17 cellular contexts compared by ENCODE assay signal in genomic region chr1:62064831-62065230, GRCh38.
DNase-seq lines count a peak whose midpoint lies in the region; ATAC-seq and TF ChIP-seq lines count a peak whose summit lies in the region.
"Had no signal": no experiment of that assay in that cellular context is flagged by ENCODE, and none has a peak within 500 bp of the region (broad histone marks: within the 10 kb centered on the region; RNA-seq: fewer than 3 reads in every experiment).

No MANE protein-coding gene starts in this region.

- H3K36me3 Mint-ChIP-seq in brain (peaks cover 4% of the 10 kb centered on the region), natural killer cell (no peaks in the 10 kb centered on the region)
- no peaks in the 10 kb centered on the region for H3K36me3 Mint-ChIP-seq in activated CD4-positive, alpha-beta T cell treated with anti-CD3 and anti-CD28 coated beads, Interleukin-2, amount 10 ng/mL, durations not matched to agents 24 days and 14 days (ENCODE audit: low read depth)

- POLR2A ChIA-PET in A673 (lab: Charles Lee; ENCODE audit: low non-redundant PET) (no interaction called here), HEK293 (lab: Yijun Ruan, JAX) (no interaction called here)

- CTCF ChIA-PET in A673 (lab: Charles Lee) (no interaction called here), HEK293 (lab: Yijun Ruan, JAX) (interaction anchor here (0.6 to 2.1 kb wide), 3 partner anchors 18 to 1086 kb away, joined by 3 to 9 read pairs (median 3); no protein-coding TSS in a partner anchor)

- no peak overlapping the region for H4K12ac ChIP-seq in trophoblast cell (ENCODE audit: low read depth, low read length)

- no peak overlapping the region for H3K4me3 Mint-ChIP-seq in brain
- H3K4me3 Mint-ChIP-seq in natural killer cell: no peak overlapping the region
- no peak overlapping the region for H3K4me3 Mint-ChIP-seq in activated CD4-positive, alpha-beta T cell treated with anti-CD3 and anti-CD28 coated beads, Interleukin-2, amount 10 ng/mL, durations not matched to agents 24 days and 14 days
- H3K4me3 Mint-ChIP-seq: B cell; CD8-positive, alpha-beta memory T cell had no signal

- WGBS in trophoblast cell (ENCODE audit: extremely low coverage, insufficient coverage, insufficient read length): no CpG with 5 or more reads among the region's 1 CpG

- no peak overlapping the region for H2AK5ac ChIP-seq in trophoblast cell (ENCODE audit: low read length)

- H3K27me3 ChIP-seq in A673 (replicated peaks; ENCODE audit: insufficient read depth, low read depth, low read length, poor library complexity) (no peaks in the 10 kb centered on the region), trophoblast cell (ENCODE audit: insufficient read depth, low read length) (no peaks in the 10 kb centered on the region), foreskin keratinocyte (no peaks in the 10 kb centered on the region)

- no peaks in the 10 kb centered on the region for H3K79me2 ChIP-seq in trophoblast cell (ENCODE audit: control insufficient read depth, insufficient read depth, low read length, poor library complexity)

- H3K18ac ChIP-seq in trophoblast cell (ENCODE audit: low read length): no peak overlapping the region

- H3K27ac Mint-ChIP-seq in brain (peak overlapping the region; percentile 2 to 68 (median 32)), natural killer cell (no peak overlapping the region)
- H3K27ac Mint-ChIP-seq in activated CD4-positive, alpha-beta T cell treated with anti-CD3 and anti-CD28 coated beads, Interleukin-2, amount 10 ng/mL, durations not matched to agents 24 days and 14 days: no peak overlapping the region
- H3K27ac Mint-ChIP-seq: B cell had no signal

- DNase-seq in A673 (ENCODE audit: low spot score) (peak; percentile 50), trophoblast cell (peak; percentile 34 to 70), foreskin keratinocyte (no peak), COLO829 (ENCODE audit: low spot score) (no peak), natural killer cell (no peak)
- no peak for DNase-seq in activated CD4-positive, alpha-beta T cell treated with anti-CD3 and anti-CD28 coated beads, Interleukin-2, amount 10 ng/mL, durations not matched to agents 24 days and 14 days
- DNase-seq: ACHN; CD8-positive, alpha-beta memory T cell; Karpas-422; MM.1S; NCI-H1105 treated with DMSO at 0.1 percent for 48 hours; NCI-H187; NCI-H2171; NCI-H446 treated with DMSO at 0.1 percent for 48 hours had no signal

- H2BK12ac ChIP-seq in trophoblast cell (ENCODE audit: low read length): no peak overlapping the region

- no peak overlapping the region for H4K8ac ChIP-seq in trophoblast cell (ENCODE audit: low read depth, low read length)

- no peak overlapping the region for H3K4me2 ChIP-seq in trophoblast cell (ENCODE audit: low read length)

- H3K9me3 Mint-ChIP-seq in brain: peaks cover 6 to 17% (median 11%) of the 10 kb centered on the region in 5 experiments
- no peaks in the 10 kb centered on the region for H3K9me3 Mint-ChIP-seq in natural killer cell
- no peaks in the 10 kb centered on the region for H3K9me3 Mint-ChIP-seq in activated CD4-positive, alpha-beta T cell treated with anti-CD3 and anti-CD28 coated beads, Interleukin-2, amount 10 ng/mL, durations not matched to agents 24 days and 14 days

- H2BK5ac ChIP-seq in trophoblast cell (ENCODE audit: low read depth, low read length, poor library complexity): no peak overlapping the region

- H3K4me1 Mint-ChIP-seq in brain (peaks cover 34% of the 10 kb centered on the region), natural killer cell (no peaks in the 10 kb centered on the region)
- H3K4me1 Mint-ChIP-seq in activated CD4-positive, alpha-beta T cell treated with anti-CD3 and anti-CD28 coated beads, Interleukin-2, amount 10 ng/mL, durations not matched to agents 24 days and 14 days: no peaks in the 10 kb centered on the region
- H3K4me1 Mint-ChIP-seq: B cell had no signal

- H3K4me1 ChIP-seq in A673 (ENCODE audit: insufficient read depth, low read length, poor library complexity, severe bottlenecking): peaks cover 13% of the 10 kb centered on the region
- H3K4me1 ChIP-seq in HEK293 (ENCODE audit: control insufficient read depth, insufficient read depth, low read length): peaks cover 6% of the 10 kb centered on the region; the same call in 1 of the 2 replicates
- H3K4me1 ChIP-seq in trophoblast cell (ENCODE audit: control insufficient read depth in 1 of 2, insufficient read depth in 2 of 2, low read length in 2 of 2): no peaks in the 10 kb centered on the region
- H3K4me1 ChIP-seq in foreskin keratinocyte: peaks cover 4% of the 10 kb centered on the region

- no peak overlapping the region for H3K23ac ChIP-seq in trophoblast cell (ENCODE audit: low read length)

- peaks cover 5% of the 10 kb centered on the region for H3K9me3 ChIP-seq in A673 (ENCODE audit: low read depth, low read length, poor library complexity, severe bottlenecking)
- H3K9me3 ChIP-seq in HEK293 (ENCODE audit: control insufficient read depth, insufficient read depth, low read depth, low read length): no peaks in the 10 kb centered on the region
- no peaks in the 10 kb centered on the region for H3K9me3 ChIP-seq in trophoblast cell (ENCODE audit: insufficient read depth, low read depth, low read length)

- no peak overlapping the region for H4K91ac ChIP-seq in trophoblast cell (ENCODE audit: low read depth, low read length)

- no peak overlapping the region for H3K14ac ChIP-seq in trophoblast cell (ENCODE audit: low read length)

- no peak overlapping the region for H2BK120ac ChIP-seq in trophoblast cell (ENCODE audit: insufficient read depth, low read length, poor library complexity)

- no peak for TF ChIP-seq CTCF in A673 (conservative IDR thresholded peaks at IDR 0.05; ENCODE audit: low read depth, low read length)
- no peak for TF ChIP-seq CTCF in HEK293 (tag by site-specific recombination; IDR thresholded peaks at IDR 0.05)
- TF ChIP-seq CTCF in brain (conservative IDR thresholded peaks at IDR 0.05): no peak
- TF ChIP-seq CTCF in foreskin keratinocyte (conservative IDR thresholded peaks at IDR 0.05): no peak
- TF ChIP-seq CTCF in natural killer cell (IDR thresholded peaks at IDR 0.05): no peak

- H3K4me3 ChIP-seq in A673 (ENCODE audit: low read depth, low read length, poor library complexity, severe bottlenecking): no peak overlapping the region
- H3K4me3 ChIP-seq in HEK293 (ENCODE audit: low read depth, low read length): no peak overlapping the region
- H3K4me3 ChIP-seq in trophoblast cell (ENCODE audit: low read depth, low read length): no peak overlapping the region

- H3K27me3 Mint-ChIP-seq in brain (no peaks in the 10 kb centered on the region), natural killer cell (ENCODE audit: low read depth in 2 of 2) (no peaks in the 10 kb centered on the region)
- H3K27me3 Mint-ChIP-seq in activated CD4-positive, alpha-beta T cell treated with anti-CD3 and anti-CD28 coated beads, Interleukin-2, amount 10 ng/mL, durations not matched to agents 24 days and 14 days: no peaks in the 10 kb centered on the region
- H3K27me3 Mint-ChIP-seq: B cell; CD8-positive, alpha-beta memory T cell had no signal

- H3K27ac ChIP-seq in A673 (ENCODE audit: low read depth, low read length, poor library complexity, severe bottlenecking) (no peak overlapping the region), HEK293 (ENCODE audit: extremely low read depth, low read depth, low read length) (no peak overlapping the region), trophoblast cell (ENCODE audit: low read depth, low read length) (no peak overlapping the region), foreskin keratinocyte (no peak overlapping the region)

- ATAC-seq in foreskin keratinocyte (no peak), natural killer cell (no peak)

- H3K9ac ChIP-seq in trophoblast cell (ENCODE audit: low read length): no peak overlapping the region

- no peak overlapping the region for H3K4ac ChIP-seq in trophoblast cell (ENCODE audit: low read depth, low read length)

- intact Hi-C loops in A673 (cut with micrococcal nuclease; ENCODE audit: unreplicated experiment) (loop anchor here (5.0 kb wide), 1 partner anchor 208 kb away; no protein-coding TSS in a partner anchor), natural killer cell (cut with micrococcal nuclease) (no loop called here)
- intact Hi-C loops in activated CD4-positive, alpha-beta T cell treated with anti-CD3 and anti-CD28 coated beads, Interleukin-2, amount 10 ng/mL, durations not matched to agents 24 days and 14 days (cut with micrococcal nuclease): no loop called here

- H3K36me3 ChIP-seq in A673 (ENCODE audit: insufficient read depth, low read length, poor library complexity, severe bottlenecking) (no peaks in the 10 kb centered on the region), HEK293 (ENCODE audit: control insufficient read depth in 2 of 2, insufficient read depth in 1 of 2, low read length in 2 of 2) (no peaks in the 10 kb centered on the region), trophoblast cell (ENCODE audit: control insufficient read depth in 1 of 2, insufficient read depth in 2 of 2, low read length in 2 of 2) (peaks cover 2 to 6% of the 10 kb centered on the region in 2 experiments)

- no TSS peak for BruUV-seq in A673 (replicated peaks; lab: Mats Ljungman, UMichigan)

- H2AFZ ChIP-seq in trophoblast cell (ENCODE audit: insufficient read depth, low read length, poor library complexity): no peak overlapping the region

- H3K79me1 ChIP-seq in trophoblast cell (ENCODE audit: low read length): no peaks in the 10 kb centered on the region

TF ChIP-seq in HEK293, 187 proteins besides CTCF, POLR2A, EP300 and RAD21:
- TF ChIP-seq ZNF248 (tag by site-specific recombination; IDR thresholded peaks at IDR 0.05): no peak
- no peak for TF ChIP-seq KLF7 (tag by site-specific recombination; IDR thresholded peaks at IDR 0.05; ENCODE audit: borderline replicate concordance)
- no peak for TF ChIP-seq ZNF341 (tag by site-specific recombination; IDR thresholded peaks at IDR 0.05; ENCODE audit: low read depth)
- TF ChIP-seq FEZF1 (tag by site-specific recombination; IDR thresholded peaks at IDR 0.05): peak; percentile 34; the same call in 1 of the 2 replicates
- peak; percentile 63 for TF ChIP-seq PRDM6 (tag by site-specific recombination; IDR thresholded peaks at IDR 0.05)

Comparison
In these comparisons a context has a peak if more than half of its experiments do, and no peak if none do; other contexts are left out.
1. DNase-seq: peak in A673 (single experiment) and trophoblast cell (2 of 2); none in foreskin keratinocyte (0 of 2), COLO829 (single experiment), natural killer cell (single experiment) and activated CD4-positive, alpha-beta T cell treated with anti-CD3 and anti-CD28 coated beads, Interleukin-2, amount 10 ng/mL, durations not matched to agents 24 days and 14 days (single experiment).
2. H3K27ac Mint-ChIP-seq: peak in brain (5 of 5); none in natural killer cell (0 of 2) and activated CD4-positive, alpha-beta T cell treated with anti-CD3 and anti-CD28 coated beads, Interleukin-2, amount 10 ng/mL, durations not matched to agents 24 days and 14 days (single experiment).